ENCODE assay signal across 9 cellular contexts in the genomic region with DNA sequence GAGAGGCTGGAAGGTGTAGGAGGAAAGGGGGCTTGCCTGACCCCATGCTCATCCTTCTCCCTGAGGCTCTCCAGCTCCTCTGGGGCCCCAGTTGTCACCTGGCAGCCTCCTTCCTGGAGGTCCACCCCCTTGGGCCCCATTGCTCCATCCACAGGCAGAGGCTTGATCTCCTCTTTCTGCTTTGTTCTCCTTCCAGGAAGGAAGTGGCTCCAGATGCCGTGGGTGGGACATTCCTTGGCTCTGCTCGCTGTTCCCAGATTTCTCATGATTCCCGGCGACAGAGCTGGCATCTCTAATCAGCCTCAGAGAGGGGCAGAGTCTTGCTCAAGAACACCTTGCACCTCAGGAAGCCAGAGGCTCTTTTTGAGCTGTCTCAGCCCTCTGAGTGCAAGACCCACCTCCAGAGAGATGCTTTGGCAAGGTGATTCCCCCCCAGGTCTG. TPM values are rescaled to one million over a fixed set of nuclear protein-coding genes. Genes with fewer than 3 reads are reported as not detected.
DNase-seq lines count a peak whose midpoint lies in the region; ATAC-seq and TF ChIP-seq lines count a peak whose summit lies in the region.
"Had no signal": no experiment of that assay in that cellular context is flagged by ENCODE, and none has a peak within 500 bp of the region (broad histone marks: within the 10 kb centered on the region; RNA-seq: fewer than 3 reads in every experiment).

No MANE protein-coding gene starts in this region.

- H3K27ac ChIP-seq in heart right ventricle (peak overlapping the region; percentile 5 to 97 (median 89)), cingulate gyrus (ENCODE audit: low read depth, low read length) (peak overlapping the region; percentile 57), aorta (ENCODE audit: low read depth in 1 of 2, low read length in 2 of 2) (no peak overlapping the region)

- no peak for DNase-seq in heart right ventricle
- DNase-seq in Right ventricle myocardium inferior (ENCODE audit: missing footprints), result no peak
- peak; percentile 56 to 83 for DNase-seq in aorta
- no peak for DNase-seq in cortex of kidney (lab: John Stamatoyannopoulos, UW)
- DNase-seq in HuH-7.5 (ENCODE audit: low spot score), result no peak
- DNase-seq: SIG-M5 had no signal

- ATAC-seq in heart right ventricle (peak in 6 of 8 donors; percentile 1 to 21 (median 4)), Right ventricle myocardium inferior (no peak), aorta (ENCODE audit: low FRiP score) (no peak), HG03460 (IDR thresholded peaks at IDR 0.05; ENCODE audit: unreplicated experiment) (no peak)

- H3K4me1 ChIP-seq in heart right ventricle (peaks cover 39 to 96% (median 84%) of the 10 kb centered on the region in 9 donors), aorta (ENCODE audit: control insufficient read depth in 1 of 2, insufficient read depth in 2 of 2, low read length in 2 of 2) (peaks cover 0 to 2% of the 10 kb centered on the region in 2 donors)

- H3K4me3 ChIP-seq in heart right ventricle, result no peak overlapping the region
- no peak overlapping the region for H3K4me3 ChIP-seq in aorta (ENCODE audit: low read length in 2 of 2)

- H3K9me3 Mint-ChIP-seq in nephron, result no peaks in the 10 kb centered on the region

- H3K4me1 Mint-ChIP-seq in nephron, result peaks cover 72% of the 10 kb centered on the region

- H3K27me3 Mint-ChIP-seq in nephron (ENCODE audit: low read depth), result peaks cover 5% of the 10 kb centered on the region

- H3K36me3 ChIP-seq in heart right ventricle (no peaks in the 10 kb centered on the region), aorta (ENCODE audit: control insufficient read depth in 1 of 2, insufficient read depth in 2 of 2, low read length in 1 of 2) (no peaks in the 10 kb centered on the region)

- no peak overlapping the region for H3K4me3 Mint-ChIP-seq in nephron

- H3K9me3 ChIP-seq in heart right ventricle (no peaks in the 10 kb centered on the region), aorta (ENCODE audit: control insufficient read depth, low read length) (no peaks in the 10 kb centered on the region)

- H3K27ac Mint-ChIP-seq in nephron, result peak overlapping the region; percentile 27 to 99 (median 80)

- 11 to 12% methylated on average over 4 of the region's 4 CpGs for WGBS in heart right ventricle, 2 donors
- 4 to 7% methylated on average over 4 of the region's 4 CpGs for WGBS in aorta, 2 donors

- H3K36me3 Mint-ChIP-seq in nephron (ENCODE audit: low read depth), result no peaks in the 10 kb centered on the region

- TF ChIP-seq CTCF in heart right ventricle (IDR thresholded peaks at IDR 0.05), result no peak
- TF ChIP-seq CTCF in nephron (IDR thresholded peaks at IDR 0.05; ENCODE audit: unreplicated experiment in 3 of 3), result no peak

- H3K27me3 ChIP-seq in heart right ventricle, result no peaks in the 10 kb centered on the region
- no peaks in the 10 kb centered on the region for H3K27me3 ChIP-seq in aorta (ENCODE audit: control insufficient read depth in 1 of 2, insufficient read depth in 2 of 2, low read length in 1 of 2)

- intact Hi-C loops in heart right ventricle (cut with DNase I), result loop anchor here in 7 of 10 donors (2.0 to 10.0 kb wide), 6 partner anchors 20 to 232 kb away; a partner anchor contains a TSS
- intact Hi-C loops in Right ventricle myocardium inferior (cut with DNase I), result no loop called here
- intact Hi-C loops in aorta (cut with DNase I), result loop anchor here (5.0 to 10.0 kb wide), 3 partner anchors 62 to 179 kb away; no protein-coding TSS in a partner anchor

RNA-seq across cellular contexts. Expression of a gene that starts 28.5 kb away (rescaled TPM):
- total RNA-seq in heart right ventricle, result 1 to 10 TPM in 1 of 10 donors, under 1 TPM in 3, not detected in 6; 0.10 to 1.7 (median 0.48) TPM
- polyA plus RNA-seq in heart right ventricle, result under 1 TPM in 1 of 2 donors, not detected in 1; 0.46 TPM
- total RNA-seq in Right ventricle myocardium inferior, result not detected
- under 1 TPM; 0.62 to 0.84 TPM for total RNA-seq in aorta
- polyA plus RNA-seq in aorta, result under 1 TPM; 0.08 to 0.13 TPM

RNA-seq across cellular contexts. Expression of a gene that starts 35.3 kb away (rescaled TPM):
- total RNA-seq in heart right ventricle (under 1 TPM in 1 of 10 donors, not detected in 9; 0.62 TPM), Right ventricle myocardium inferior (not detected), aorta (under 1 TPM in 1 of 2 donors, not detected in 1; 0.39 TPM)
- polyA plus RNA-seq in heart right ventricle (under 1 TPM in 1 of 2 donors, not detected in 1; 0.01 TPM), aorta (under 1 TPM in 1 of 2 donors, not detected in 1; 0.05 TPM)

Comparison
In these comparisons a context has a peak if more than half of its experiments do, and no peak if none do; other contexts are left out.
1. ATAC-seq: peak in heart right ventricle (6 of 8); none in Right ventricle myocardium inferior (single experiment), aorta (single experiment) and HG03460 (single experiment).
2. DNase-seq: peak in aorta (2 of 2); none in heart right ventricle (0 of 2), Right ventricle myocardium inferior (single experiment), cortex of kidney (single experiment) and HuH-7.5 (single experiment).
3. H3K27ac ChIP-seq: peak in heart right ventricle (10 of 10) and cingulate gyrus (single experiment); none in aorta (0 of 2).